ENCODE assay signal across 28 cellular contexts in genomic region chr6:155939253-155939652, GRCh38.
DNase-seq lines count a peak whose midpoint lies in the region; ATAC-seq, FAIRE-seq and TF ChIP-seq lines count a peak whose summit lies in the region.
"Had no signal": no experiment of that assay in that cellular context is flagged by ENCODE, and none has a peak within 500 bp of the region (broad histone marks: within the 10 kb centered on the region; RNA-seq: fewer than 3 reads in every experiment).

No MANE protein-coding gene starts in this region.

- H3K27ac Mint-ChIP-seq in HFFc6, result no peak overlapping the region
- no peak overlapping the region for H3K27ac Mint-ChIP-seq in activated naive CD8-positive, alpha-beta T cell treated with anti-CD3 and anti-CD28 coated beads, Interleukin-2, amount 50 U/mL, for 24 hours
- H3K27ac Mint-ChIP-seq: immature natural killer cell had no signal

- H3K9me3 ChIP-seq in kidney (ENCODE audit: control insufficient read depth in 1 of 2, low read length in 2 of 2), result no peaks in the 10 kb centered on the region
- H3K9me3 ChIP-seq in small intestine (ENCODE audit: control insufficient read depth, low read depth), result no peaks in the 10 kb centered on the region
- H3K9me3 ChIP-seq: BE2C, breast epithelium, lower lobe of right lung, upper lobe of right lung had no signal

- H3K4me1 Mint-ChIP-seq in HFFc6 (ENCODE audit: low read depth), result peaks cover 13% of the 10 kb centered on the region
- H3K4me1 Mint-ChIP-seq in activated naive CD8-positive, alpha-beta T cell treated with anti-CD3 and anti-CD28 coated beads, Interleukin-2, amount 50 U/mL, for 24 hours, result no peaks in the 10 kb centered on the region
- H3K4me1 Mint-ChIP-seq: immature natural killer cell had no signal

- FAIRE-seq in kidney (lab: Jason Lieb, UNC) (peak; percentile 51), small intestine (lab: Jason Lieb, UNC) (no peak)
- FAIRE-seq: H54 had no signal

- no peaks in the 10 kb centered on the region for H3K27me3 ChIP-seq in small intestine (ENCODE audit: control insufficient read depth in 2 of 2, insufficient read depth in 2 of 2, low read length in 2 of 2)
- H3K27me3 ChIP-seq: BE2C, breast epithelium, hepatocyte, upper lobe of right lung had no signal

- H3K36me3 Mint-ChIP-seq in HFFc6 (ENCODE audit: low read depth), result peaks cover 4% of the 10 kb centered on the region; the same call in 1 of the 2 replicates
- H3K36me3 Mint-ChIP-seq in activated naive CD8-positive, alpha-beta T cell treated with anti-CD3 and anti-CD28 coated beads, Interleukin-2, amount 50 U/mL, for 24 hours (ENCODE audit: low read depth), result peaks cover 2% of the 10 kb centered on the region
- H3K36me3 Mint-ChIP-seq: immature natural killer cell had no signal

- H3K27ac ChIP-seq in kidney (ENCODE audit: low read depth in 2 of 2, low read length in 2 of 2) (no peak overlapping the region), small intestine (ENCODE audit: low read depth in 1 of 2, low read length in 1 of 2) (no peak overlapping the region)
- H3K27ac ChIP-seq: breast epithelium, hepatocyte, lower lobe of right lung, RWPE1, SK-N-MC, upper lobe of right lung had no signal

- H3K9ac ChIP-seq in kidney (ENCODE audit: low read length in 2 of 2), result no peak overlapping the region

- H3K36me3 ChIP-seq in kidney (ENCODE audit: control insufficient read depth in 1 of 2, insufficient read depth in 2 of 2, low read length in 2 of 2) (no peaks in the 10 kb centered on the region), small intestine (ENCODE audit: control insufficient read depth in 2 of 2, insufficient read depth in 2 of 2, low read length in 2 of 2) (no peaks in the 10 kb centered on the region)
- H3K36me3 ChIP-seq: BE2C, breast epithelium, lower lobe of right lung, upper lobe of right lung had no signal

- H3K4me1 ChIP-seq in kidney (ENCODE audit: control insufficient read depth in 1 of 2, insufficient read depth in 1 of 2, low read depth in 1 of 2, low read length in 2 of 2) (peaks cover 5 to 6% of the 10 kb centered on the region in 2 donors), small intestine (ENCODE audit: control insufficient read depth in 2 of 2, insufficient read depth in 1 of 2, low read depth in 1 of 2, low read length in 1 of 2) (no peaks in the 10 kb centered on the region)
- H3K4me1 ChIP-seq: breast epithelium, lower lobe of right lung, upper lobe of right lung had no signal

- intact Hi-C loops in kidney (cut with DNase I), result no loop called here

- H3K4me3 ChIP-seq in kidney (ENCODE audit: low read length in 2 of 2), result no peak overlapping the region
- H3K4me3 ChIP-seq in small intestine (ENCODE audit: low read depth in 1 of 2, low read length in 2 of 2), result no peak overlapping the region
- H3K4me3 ChIP-seq: breast epithelium, hepatocyte, lower lobe of right lung, SK-N-MC, upper lobe of right lung had no signal

- no peaks in the 10 kb centered on the region; the same call in 1 of the 2 replicates for H3K9me3 Mint-ChIP-seq in HFFc6
- peaks cover 4% of the 10 kb centered on the region for H3K9me3 Mint-ChIP-seq in activated naive CD8-positive, alpha-beta T cell treated with anti-CD3 and anti-CD28 coated beads, Interleukin-2, amount 50 U/mL, for 24 hours

- no peak for ATAC-seq in HG02885 (IDR thresholded peaks at IDR 0.05; ENCODE audit: poor library complexity, unreplicated experiment)
- ATAC-seq in activated naive CD8-positive, alpha-beta T cell treated with anti-CD3 and anti-CD28 coated beads, Interleukin-2, amount 50 U/mL, for 24 hours, result no peak
- ATAC-seq: activated T-cell treated with anti-CD3 and anti-CD28 coated beads, Interleukin-2, amount 50 U/mL, for 4 hours; lower lobe of right lung; upper lobe of right lung had no signal

- DNase-seq in NCI-H2171 treated with DMSO at 0.1 percent for 48 hours (lab: John Stamatoyannopoulos, UW), result peak; percentile 28
- DNase-seq in NCI-H2171 (lab: John Stamatoyannopoulos, UW), result no peak
- DNase-seq in NCI-H748 (lab: John Stamatoyannopoulos, UW; ENCODE audit: unreplicated experiment), result peak; percentile 81
- DNase-seq in kidney, result no peak
- peak; percentile 71 for DNase-seq in small intestine
- DNase-seq in HFFc6, result no peak
- DNase-seq in activated naive CD8-positive, alpha-beta T cell treated with anti-CD3 and anti-CD28 coated beads, Interleukin-2, amount 50 U/mL, for 24 hours, result no peak
- DNase-seq: 8988T; activated CD4-positive, alpha-beta T cell treated with anti-CD3 and anti-CD28 coated beads for 4 hours; activated naive CD4-positive, alpha-beta T cell; activated T-cell treated with anti-CD3 and anti-CD28 coated beads, Interleukin-2, amount 50 U/mL, for 4 hours; BE2C; effector CD8-positive, alpha-beta T cell; erythroblast; foreskin fibroblast; immature natural killer cell; lower lobe of right lung; NCI-H2081 treated with DMSO at 0.1 percent for 48 hours; NCI-H510A; posterior cingulate gyrus; upper lobe of right lung had no signal

- no peaks in the 10 kb centered on the region for H3K27me3 Mint-ChIP-seq in HFFc6 (ENCODE audit: insufficient read depth)
- H3K27me3 Mint-ChIP-seq in activated naive CD8-positive, alpha-beta T cell treated with anti-CD3 and anti-CD28 coated beads, Interleukin-2, amount 50 U/mL, for 24 hours, result no peaks in the 10 kb centered on the region

- no peak overlapping the region for H3K4me3 Mint-ChIP-seq in HFFc6
- H3K4me3 Mint-ChIP-seq in activated naive CD8-positive, alpha-beta T cell treated with anti-CD3 and anti-CD28 coated beads, Interleukin-2, amount 50 U/mL, for 24 hours, result no peak overlapping the region
- H3K4me3 Mint-ChIP-seq: activated T-cell treated with anti-CD3 and anti-CD28 coated beads, Interleukin-2, amount 50 U/mL, for 4 hours; immature natural killer cell; neural crest cell had no signal

- TF ChIP-seq CTCF in kidney (IDR thresholded peaks at IDR 0.05; ENCODE audit: borderline replicate concordance, extremely low read depth, insufficient read depth) (no peak), HFFc6 (IDR thresholded peaks at IDR 0.05) (no peak)

Comparison
In these comparisons a context has a peak if more than half of its experiments do, and no peak if none do; other contexts are left out.
1. DNase-seq: peak in NCI-H2171 treated with DMSO at 0.1 percent for 48 hours (single experiment), NCI-H748 (single experiment) and small intestine (single experiment); none in NCI-H2171 (single experiment), kidney (single experiment), HFFc6 (single experiment) and activated naive CD8-positive, alpha-beta T cell treated with anti-CD3 and anti-CD28 coated beads, Interleukin-2, amount 50 U/mL, for 24 hours (single experiment).